In the genomic region with DNA sequence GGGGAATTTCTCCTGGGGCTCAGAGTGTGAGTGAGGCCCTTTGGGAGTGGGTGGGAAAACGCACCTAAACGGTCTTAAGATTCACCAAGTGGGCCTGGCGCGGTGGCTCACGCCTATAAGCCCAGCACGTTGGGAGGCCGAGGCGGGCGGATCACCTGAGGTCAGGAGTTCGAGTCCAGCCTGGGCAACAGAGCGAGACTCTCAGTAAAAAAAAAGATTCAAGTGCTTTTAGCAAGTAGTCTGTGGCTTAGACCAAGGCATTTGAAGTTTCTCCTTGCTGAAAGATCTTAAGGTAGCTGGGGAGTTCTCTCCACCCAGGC, we compare ENCODE assay signal across 10 cellular contexts. TPM values are rescaled to one million over a fixed set of nuclear protein-coding genes. Genes with fewer than 3 reads are reported as not detected.
DNase-seq lines count a peak whose midpoint lies in the region; ATAC-seq and TF ChIP-seq lines count a peak whose summit lies in the region.
"Had no signal": no experiment of that assay in that cellular context is flagged by ENCODE, and none has a peak within 500 bp of the region (broad histone marks: within the 10 kb centered on the region; RNA-seq: fewer than 3 reads in every experiment).

No MANE protein-coding gene starts in this region.

- intact Hi-C loops in esophagus squamous epithelium (cut with DNase I) = loop anchor here (5.0 kb wide), 1 partner anchor 44 kb away; a partner anchor contains a TSS

- ATAC-seq in GM18873 (IDR thresholded peaks at IDR 0.05; ENCODE audit: low FRiP score, unreplicated experiment) (no peak), GM18520 (IDR thresholded peaks at IDR 0.05; ENCODE audit: unreplicated experiment) (no peak)

- H3K27ac ChIP-seq in SJSA1 = no peak overlapping the region
- H3K27ac ChIP-seq in esophagus squamous epithelium = peak overlapping the region; percentile 92 to 100 (median 96)

- WGBS in esophagus squamous epithelium, 2 donors = 20 to 33% methylated on average over 4 to 10 of the region's 11 CpGs

- H3K27me3 ChIP-seq in SJSA1 (replicated peaks) = no peaks in the 10 kb centered on the region
- H3K27me3 ChIP-seq in esophagus squamous epithelium = no peaks in the 10 kb centered on the region

- peaks cover 28% of the 10 kb centered on the region for H3K36me3 Mint-ChIP-seq in progenitor cell of endocrine pancreas (ENCODE audit: insufficient read depth)

- no peak for TF ChIP-seq CTCF in esophagus squamous epithelium (IDR thresholded peaks at IDR 0.05)
- TF ChIP-seq CTCF in progenitor cell of endocrine pancreas (IDR thresholded peaks at IDR 0.05; ENCODE audit: unreplicated experiment) = no peak

- no peaks in the 10 kb centered on the region for H3K9me3 Mint-ChIP-seq in progenitor cell of endocrine pancreas (ENCODE audit: low read depth)

- no peaks in the 10 kb centered on the region for H3K27me3 Mint-ChIP-seq in progenitor cell of endocrine pancreas

- peak overlapping the region; percentile 80 for H3K9ac ChIP-seq in ES-I3 (ENCODE audit: low read depth, low read length)

- peak overlapping the region; percentile 67 for H3K4me3 ChIP-seq in SJSA1
- peak overlapping the region; percentile 59 to 99 (median 81) for H3K4me3 ChIP-seq in esophagus squamous epithelium

- no peaks in the 10 kb centered on the region for H3K9me3 ChIP-seq in ES-I3 (ENCODE audit: control insufficient read depth, insufficient read depth, low read length)
- no peaks in the 10 kb centered on the region for H3K9me3 ChIP-seq in SJSA1 (replicated peaks)
- no peaks in the 10 kb centered on the region for H3K9me3 ChIP-seq in esophagus squamous epithelium
- H3K9me3 ChIP-seq: mucosa of descending colon had no signal

- H3K4me1 ChIP-seq in ES-I3 (ENCODE audit: insufficient read depth, low read length) (no peaks in the 10 kb centered on the region; the same call in 1 of the 2 replicates), SJSA1 (replicated peaks) (peaks cover 20% of the 10 kb centered on the region), esophagus squamous epithelium (peaks cover 17 to 46% (median 23%) of the 10 kb centered on the region in 3 donors)

- H3K4me1 Mint-ChIP-seq in progenitor cell of endocrine pancreas (ENCODE audit: low read depth) = peaks cover 18% of the 10 kb centered on the region

- peak overlapping the region; percentile 94 for H3K4me3 Mint-ChIP-seq in progenitor cell of endocrine pancreas (ENCODE audit: low read depth)

- H3K27ac Mint-ChIP-seq in progenitor cell of endocrine pancreas = peak overlapping the region; percentile 93

- no peak for TF ChIP-seq POLR2A in esophagus squamous epithelium (IDR thresholded peaks at IDR 0.05)

- DNase-seq in SJSA1 (ENCODE audit: low read depth in 1 of 2, low spot score in 2 of 2) (no peak), esophagus squamous epithelium (lab: John Stamatoyannopoulos, UW) (no peak), progenitor cell of endocrine pancreas (ENCODE audit: low spot score, unreplicated experiment) (no peak), COLO668 (lab: John Stamatoyannopoulos, UW; ENCODE audit: unreplicated experiment) (no peak), DMS53 treated with DMSO at 0.1 percent for 48 hours (lab: John Stamatoyannopoulos, UW; ENCODE audit: unreplicated experiment) (no peak)
- DNase-seq: SW 1271 had no signal

- H3K36me3 ChIP-seq in ES-I3 (ENCODE audit: insufficient read depth, low read length) (peaks cover 33% of the 10 kb centered on the region), SJSA1 (peaks cover 66% of the 10 kb centered on the region), esophagus squamous epithelium (peaks cover 10 to 53% (median 36%) of the 10 kb centered on the region in 3 donors)

RNA-seq across cellular contexts. Expression of a gene that starts 1.4 kb away (rescaled TPM):
- 1,737 and 1,982 TPM in 2 replicates for total RNA-seq in SJSA1 (2014; rRNA removed; shearing (Covaris generic))
- total RNA-seq in esophagus squamous epithelium (1,000 to 10,000 TPM; 1,915 to 3,855 (median 2,689) TPM), progenitor cell of endocrine pancreas (1,808 and 1,842 TPM in 2 replicates)

RNA-seq across cellular contexts. Expression of a gene that starts 11.3 kb away (rescaled TPM):
- not detected in 2 replicates for total RNA-seq in SJSA1 (2014; rRNA removed; shearing (Covaris generic))
- total RNA-seq in esophagus squamous epithelium = under 1 TPM in 1 of 4 donors, not detected in 3; 0.26 TPM
- 2.1 and 2.4 TPM in 2 replicates for total RNA-seq in progenitor cell of endocrine pancreas

RNA-seq across cellular contexts. Expression of a gene that starts 23.5 kb away (rescaled TPM):
- 7.0 and 9.6 TPM in 2 replicates for total RNA-seq in SJSA1 (2014; rRNA removed; shearing (Covaris generic))
- total RNA-seq in esophagus squamous epithelium (10 to 100 TPM; 10.3 to 36.2 (median 30.7) TPM), progenitor cell of endocrine pancreas (11.8 and 13.3 TPM in 2 replicates)

RNA-seq across cellular contexts. Expression of a gene that starts 30.4 kb away (rescaled TPM):
- not detected in 2 replicates for total RNA-seq in SJSA1 (2014; rRNA removed; shearing (Covaris generic))
- not detected for total RNA-seq in esophagus squamous epithelium
- total RNA-seq in progenitor cell of endocrine pancreas = 0.55 and 0.79 TPM in 2 replicates

RNA-seq across cellular contexts. Expression of a gene that starts 31.6 kb away (rescaled TPM):
- total RNA-seq in SJSA1 (2014; rRNA removed; shearing (Covaris generic)) = 0.81 and 4.0 TPM in 2 replicates
- total RNA-seq in esophagus squamous epithelium = 1 to 10 TPM in 3 of 4 donors, under 1 TPM in 1; 0.68 to 5.3 (median 4.1) TPM
- 26.7 and 27.5 TPM in 2 replicates for total RNA-seq in progenitor cell of endocrine pancreas
